1 cellular context compared by ENCODE assay signal in genomic region chr6:5275497-5275896, GRCh38.
TF ChIP-seq lines count a peak whose summit lies in the region.

No MANE protein-coding gene starts in this region.

TF ChIP-seq in HCT116, 20 proteins besides CTCF, POLR2A, EP300 and RAD21 (continued from another document):
- TF ChIP-seq EZH2phosphoT487 (IDR thresholded peaks at IDR 0.05; ENCODE audit: borderline replicate concordance) (no peak), EGR1 (IDR thresholded peaks at IDR 0.05; ENCODE audit: low read depth) (no peak), CBX3 (IDR thresholded peaks at IDR 0.05; ENCODE audit: low read depth) (no peak), SIN3A (IDR thresholded peaks at IDR 0.05; ENCODE audit: low read depth) (no peak), ZFX (IDR thresholded peaks at IDR 0.05) (no peak), CEBPB (IDR thresholded peaks at IDR 0.05; ENCODE audit: low read depth) (no peak), EZH2 (IDR thresholded peaks at IDR 0.05) (no peak), YY1 (IDR thresholded peaks at IDR 0.05; ENCODE audit: extremely low read depth, insufficient replicate concordance, low read depth, low read length) (no peak), ZNF274 (IDR thresholded peaks at IDR 0.05; ENCODE audit: low read depth, low read length) (no peak), ZBTB33 (IDR thresholded peaks at IDR 0.05; ENCODE audit: extremely low read depth, insufficient replicate concordance, low read length) (no peak)
TF ChIP-seq in HCT116: peak in this region for 0.
